ENCODE assay signal across 20 cellular contexts in genomic region chr1:81582467-81582986, GRCh38.
DNase-seq lines count a peak whose midpoint lies in the region; ATAC-seq and TF ChIP-seq lines count a peak whose summit lies in the region.
"Had no signal": no experiment of that assay in that cellular context is flagged by ENCODE, and none has a peak within 500 bp of the region (broad histone marks: within the 10 kb centered on the region; RNA-seq: fewer than 3 reads in every experiment).

No MANE protein-coding gene starts in this region.

- POLR2A ChIA-PET in activated CD8-positive, alpha-beta T cell treated with anti-CD3 and anti-CD28 coated beads for 36 hours (lab: Charles Lee): no interaction called here
- POLR2A ChIA-PET in activated CD8-positive, alpha-beta T cell treated with anti-CD3 and anti-CD28 coated beads, Interleukin-2, amount 10 ng/mL, durations not matched to agents 7 days and 5 days (lab: Charles Lee): no interaction called here

- no peak overlapping the region for H2AFZ ChIP-seq in fibroblast of lung (ENCODE audit: low read length)

- intact Hi-C loops in activated CD8-positive, alpha-beta T cell treated with anti-CD3 and anti-CD28 coated beads for 36 hours (cut with micrococcal nuclease): no loop called here
- intact Hi-C loops in spleen (cut with DNase I; ENCODE audit: low total_unique reads): no loop called here

- no peaks in the 10 kb centered on the region for H4K20me1 ChIP-seq in fibroblast of lung (ENCODE audit: control insufficient read depth, extremely low read depth, insufficient read depth, low read length)

- no peak overlapping the region for H3K27ac ChIP-seq in fibroblast of lung (ENCODE audit: insufficient read depth, low read length)
- no peak overlapping the region for H3K27ac ChIP-seq in spleen
- H3K27ac ChIP-seq: HL-60, SJCRH30, upper lobe of right lung had no signal

- no peaks in the 10 kb centered on the region for H3K4me1 Mint-ChIP-seq in activated CD8-positive, alpha-beta T cell treated with anti-CD3 and anti-CD28 coated beads for 36 hours (ENCODE audit: low read depth)
- no peaks in the 10 kb centered on the region for H3K4me1 Mint-ChIP-seq in activated CD8-positive, alpha-beta T cell treated with anti-CD3 and anti-CD28 coated beads, Interleukin-2, amount 10 ng/mL, durations not matched to agents 7 days and 5 days (ENCODE audit: low read depth)

- 58 to 67% (median 65%) methylated on average over 2 of the region's 2 CpGs for WGBS in spleen, 5 donors

- no peak overlapping the region for H3K4me2 ChIP-seq in fibroblast of lung (ENCODE audit: extremely low read depth, insufficient read depth, low read length)

- CTCF ChIA-PET in activated CD8-positive, alpha-beta T cell treated with anti-CD3 and anti-CD28 coated beads for 36 hours (lab: Charles Lee): no interaction called here
- CTCF ChIA-PET in activated CD8-positive, alpha-beta T cell treated with anti-CD3 and anti-CD28 coated beads, Interleukin-2, amount 10 ng/mL, durations not matched to agents 7 days and 5 days (lab: Charles Lee): no interaction called here

- H3K9ac ChIP-seq in fibroblast of lung (ENCODE audit: insufficient read depth, low read length): no peak overlapping the region

- no peak overlapping the region for H3K27ac Mint-ChIP-seq in activated CD8-positive, alpha-beta T cell treated with anti-CD3 and anti-CD28 coated beads for 36 hours
- H3K27ac Mint-ChIP-seq in activated CD8-positive, alpha-beta T cell treated with anti-CD3 and anti-CD28 coated beads, Interleukin-2, amount 10 ng/mL, durations not matched to agents 7 days and 5 days: no peak overlapping the region
- H3K27ac Mint-ChIP-seq: activated CD4-positive, alpha-beta T cell treated with anti-CD3 and anti-CD28 coated beads, Interleukin-2, amount 10 ng/mL, durations not matched to agents 24 days and 14 days; endodermal cell had no signal

- H3K36me3 ChIP-seq in fibroblast of lung (ENCODE audit: control insufficient read depth, insufficient read depth, low read length): no peaks in the 10 kb centered on the region
- no peaks in the 10 kb centered on the region for H3K36me3 ChIP-seq in spleen
- H3K36me3 ChIP-seq: gastroesophageal sphincter, SJCRH30, upper lobe of right lung had no signal

- DNase-seq in activated CD8-positive, alpha-beta T cell treated with anti-CD3 and anti-CD28 coated beads for 36 hours: peak; percentile 4
- DNase-seq in activated CD8-positive, alpha-beta T cell treated with anti-CD3 and anti-CD28 coated beads, Interleukin-2, amount 10 ng/mL, durations not matched to agents 7 days and 5 days: no peak
- DNase-seq in fibroblast of lung (ENCODE audit: low read depth in 2 of 2): peak; percentile 47 to 57
- DNase-seq in skeletal muscle cell (ENCODE audit: low read depth): peak; percentile 5
- no peak for DNase-seq in stimulated activated CD4-positive, alpha-beta T cell treated with anti-CD3 and anti-CD28 coated beads, Interleukin-2, amount 100 ng/mL, for 48 hours
- DNase-seq in HuH-7.5 (ENCODE audit: low spot score): no peak
- no peak for DNase-seq in spleen
- DNase-seq: ACHN; activated CD4-positive, alpha-beta T cell treated with anti-CD3 and anti-CD28 coated beads, Interleukin-2, amount 10 ng/mL, durations not matched to agents 24 days and 14 days; activated T-cell treated with anti-CD3 and anti-CD28 coated beads, Interleukin-2, amount 50 U/mL, for 4 hours; endodermal cell; Kasumi-1; NCI-H1436 treated with DMSO at 0.1 percent for 48 hours; SJCRH30; T1000; upper lobe of right lung had no signal

- no peaks in the 10 kb centered on the region for H3K27me3 Mint-ChIP-seq in activated CD8-positive, alpha-beta T cell treated with anti-CD3 and anti-CD28 coated beads for 36 hours
- H3K27me3 Mint-ChIP-seq in activated CD8-positive, alpha-beta T cell treated with anti-CD3 and anti-CD28 coated beads, Interleukin-2, amount 10 ng/mL, durations not matched to agents 7 days and 5 days (ENCODE audit: low read depth): no peaks in the 10 kb centered on the region

- ATAC-seq in activated CD8-positive, alpha-beta T cell treated with anti-CD3 and anti-CD28 coated beads for 36 hours: peak; percentile 53
- no peak for ATAC-seq in activated CD8-positive, alpha-beta T cell treated with anti-CD3 and anti-CD28 coated beads, Interleukin-2, amount 10 ng/mL, durations not matched to agents 7 days and 5 days
- ATAC-seq in HG02759 (IDR thresholded peaks at IDR 0.05; ENCODE audit: unreplicated experiment): peak; percentile 40
- ATAC-seq: activated T-cell treated with anti-CD3 and anti-CD28 coated beads, Interleukin-2, amount 50 U/mL, for 4 hours; gastroesophageal sphincter; upper lobe of right lung had no signal

- no peaks in the 10 kb centered on the region for H3K9me3 Mint-ChIP-seq in activated CD8-positive, alpha-beta T cell treated with anti-CD3 and anti-CD28 coated beads for 36 hours
- no peaks in the 10 kb centered on the region for H3K9me3 Mint-ChIP-seq in activated CD8-positive, alpha-beta T cell treated with anti-CD3 and anti-CD28 coated beads, Interleukin-2, amount 10 ng/mL, durations not matched to agents 7 days and 5 days (ENCODE audit: insufficient read depth)
- H3K9me3 Mint-ChIP-seq: activated CD4-positive, alpha-beta T cell treated with anti-CD3 and anti-CD28 coated beads, Interleukin-2, amount 10 ng/mL, durations not matched to agents 24 days and 14 days; activated T-cell treated with anti-CD3 and anti-CD28 coated beads, Interleukin-2, amount 50 U/mL, for 4 hours; endodermal cell; neural crest cell had no signal

- no peak for TF ChIP-seq CTCF in activated CD8-positive, alpha-beta T cell treated with anti-CD3 and anti-CD28 coated beads for 36 hours (IDR thresholded peaks at IDR 0.05)
- TF ChIP-seq CTCF in fibroblast of lung (conservative IDR thresholded peaks at IDR 0.05 in 1 of 2, IDR thresholded peaks at IDR 0.05 in 1 of 2; ENCODE audit: low read depth in 1 of 2, low read length in 2 of 2) (no peak), spleen (IDR thresholded peaks at IDR 0.05 in 8 of 11, conservative IDR thresholded peaks at IDR 0.05 in 3 of 11) (no peak)

- no peaks in the 10 kb centered on the region for H3K9me3 ChIP-seq in fibroblast of lung (ENCODE audit: control insufficient read depth, insufficient read depth, low read depth, low read length)
- no peaks in the 10 kb centered on the region for H3K9me3 ChIP-seq in spleen
- H3K9me3 ChIP-seq: gastroesophageal sphincter, SJCRH30, upper lobe of right lung had no signal

- H3K4me3 Mint-ChIP-seq in activated CD8-positive, alpha-beta T cell treated with anti-CD3 and anti-CD28 coated beads for 36 hours: no peak overlapping the region
- no peak overlapping the region for H3K4me3 Mint-ChIP-seq in activated CD8-positive, alpha-beta T cell treated with anti-CD3 and anti-CD28 coated beads, Interleukin-2, amount 10 ng/mL, durations not matched to agents 7 days and 5 days
- H3K4me3 Mint-ChIP-seq: activated CD4-positive, alpha-beta T cell treated with anti-CD3 and anti-CD28 coated beads, Interleukin-2, amount 10 ng/mL, durations not matched to agents 24 days and 14 days; activated T-cell treated with anti-CD3 and anti-CD28 coated beads, Interleukin-2, amount 50 U/mL, for 4 hours; endodermal cell; neural crest cell had no signal

- no peaks in the 10 kb centered on the region for H3K79me2 ChIP-seq in fibroblast of lung (ENCODE audit: control insufficient read depth, insufficient read depth, low read length)

- H3K36me3 Mint-ChIP-seq in activated CD8-positive, alpha-beta T cell treated with anti-CD3 and anti-CD28 coated beads for 36 hours (ENCODE audit: low read depth): no peaks in the 10 kb centered on the region
- no peaks in the 10 kb centered on the region for H3K36me3 Mint-ChIP-seq in activated CD8-positive, alpha-beta T cell treated with anti-CD3 and anti-CD28 coated beads, Interleukin-2, amount 10 ng/mL, durations not matched to agents 7 days and 5 days (ENCODE audit: low read depth)

- H3K4me3 ChIP-seq in fibroblast of lung (replicated peaks in 1 of 4; ENCODE audit: control extremely low read depth in 1 of 4, insufficient read depth in 1 of 4, low read depth in 3 of 4, low read length in 4 of 4): no peak overlapping the region
- no peak overlapping the region for H3K4me3 ChIP-seq in skeletal muscle cell (ENCODE audit: low read depth, low read length)
- no peak overlapping the region for H3K4me3 ChIP-seq in spleen
- H3K4me3 ChIP-seq: gastroesophageal sphincter, SJCRH30, upper lobe of right lung had no signal

- H3K4me1 ChIP-seq in fibroblast of lung (ENCODE audit: control insufficient read depth, extremely low read depth, insufficient read depth, low read length): no peaks in the 10 kb centered on the region
- no peaks in the 10 kb centered on the region for H3K4me1 ChIP-seq in spleen
- H3K4me1 ChIP-seq: SJCRH30, upper lobe of right lung had no signal

- no peak for TF ChIP-seq POLR2A in spleen (IDR thresholded peaks at IDR 0.05)

- no peaks in the 10 kb centered on the region for H3K27me3 ChIP-seq in fibroblast of lung (ENCODE audit: control insufficient read depth, insufficient read depth, low read length)
- no peaks in the 10 kb centered on the region for H3K27me3 ChIP-seq in spleen (replicated peaks in 1 of 7)
- H3K27me3 ChIP-seq: gastroesophageal sphincter, SJCRH30, upper lobe of right lung had no signal

Comparison
In these comparisons a context has a peak if more than half of its experiments do, and no peak if none do; other contexts are left out.
1. DNase-seq: peak in activated CD8-positive, alpha-beta T cell treated with anti-CD3 and anti-CD28 coated beads for 36 hours (single experiment), fibroblast of lung (2 of 2) and skeletal muscle cell (single experiment); none in activated CD8-positive, alpha-beta T cell treated with anti-CD3 and anti-CD28 coated beads, Interleukin-2, amount 10 ng/mL, durations not matched to agents 7 days and 5 days (single experiment), stimulated activated CD4-positive, alpha-beta T cell treated with anti-CD3 and anti-CD28 coated beads, Interleukin-2, amount 100 ng/mL, for 48 hours (0 of 2), HuH-7.5 (single experiment) and spleen (single experiment).